In the genomic region with DNA sequence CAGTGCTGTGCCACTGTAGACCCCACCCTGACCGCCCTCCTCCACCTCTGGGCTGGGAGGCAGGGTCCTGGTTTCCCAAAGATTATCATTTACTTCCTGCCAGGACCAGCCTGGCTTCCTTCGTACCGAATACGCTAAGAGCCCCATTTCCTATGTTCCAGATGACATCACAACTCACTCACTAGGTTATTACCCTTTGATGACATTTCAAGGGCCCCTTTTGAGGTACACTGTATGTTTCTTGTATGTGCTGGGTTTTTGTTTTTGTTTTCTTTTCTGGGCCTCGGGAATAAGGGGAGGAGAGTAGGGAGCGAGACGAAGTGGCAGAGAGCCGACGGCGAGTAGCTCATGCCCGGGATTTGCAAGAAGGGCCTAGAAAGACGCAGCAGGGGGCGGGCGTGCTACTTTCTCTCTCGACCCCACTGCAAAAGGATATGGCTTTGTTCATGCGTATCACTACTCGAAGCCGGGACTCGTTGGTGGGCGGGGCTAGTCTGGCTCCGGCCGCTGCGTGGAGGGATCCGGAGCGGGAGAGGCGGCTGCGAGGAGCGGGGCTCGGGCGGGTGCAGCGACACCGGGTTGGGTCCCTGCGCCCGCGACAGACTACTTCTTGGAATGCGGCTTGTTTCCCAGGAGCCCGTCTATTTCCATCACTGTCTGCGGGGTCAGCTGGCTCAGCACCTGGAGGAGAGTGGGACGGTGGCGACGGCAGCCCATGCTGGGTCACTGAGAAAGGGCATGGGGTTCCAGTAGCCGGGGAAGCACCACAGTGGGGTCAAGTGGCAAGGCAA, we compare ENCODE assay signal across 8 cellular contexts.
A peak's percentile ranks its signal among the peaks of the same experiment; 100 is the strongest.
DNase-seq lines count a peak whose midpoint lies in the region; ATAC-seq lines count a peak whose summit lies in the region.

No MANE protein-coding gene starts in this region.

- H3K27ac Mint-ChIP-seq in memory B cell = peak overlapping the region; percentile 76

- DNase-seq in ACHN (peak; percentile 79), HCEC 1CT (peak; percentile 67), memory B cell (ENCODE audit: low spot score in 2 of 2) (peak; percentile 59 to 65)
- peak; percentile 40 to 55 (median 41) for DNase-seq in activated CD8-positive, alpha-beta memory T cell treated with anti-CD3 and anti-CD28 coated beads for 48 hours (ENCODE audit: low read depth in 2 of 3, low spot score in 2 of 3)
- DNase-seq in effector CD8-positive, alpha-beta T cell (lab: John Stamatoyannopoulos, UW) = peak; percentile 84
- peak; percentile 64 to 80 (median 66) for DNase-seq in stimulated activated CD4-positive, alpha-beta T cell treated with anti-CD3 and anti-CD28 coated beads, TNF-alpha, amount 100 ng/mL, for 24 hours (ENCODE audit: low read depth in 3 of 3)

- in situ Hi-C loops in ACHN (cut with HindIII; ENCODE audit: low pct_ligation_motif_present, low pct_unique_long_range_greater_than_20kb, low sequenced_read_pairs) = no loop called here

- no peaks in the 10 kb centered on the region for H3K9me3 Mint-ChIP-seq in memory B cell

- ATAC-seq in memory B cell (ENCODE audit: low read depth) (peak; percentile 97), GM19455 (IDR thresholded peaks at IDR 0.05; ENCODE audit: unreplicated experiment) (no peak), HG02973 (IDR thresholded peaks at IDR 0.05; ENCODE audit: unreplicated experiment) (no peak)

- H3K4me3 Mint-ChIP-seq in memory B cell = peak overlapping the region; percentile 80

- no peaks in the 10 kb centered on the region for H3K27me3 Mint-ChIP-seq in memory B cell

- H3K4me1 Mint-ChIP-seq in memory B cell = peaks cover 5% of the 10 kb centered on the region

- H3K36me3 Mint-ChIP-seq in memory B cell = no peaks in the 10 kb centered on the region
